ENCODE assay signal across 8 cellular contexts in genomic region chr7:129225931-129226572, GRCh38. TPM values are rescaled to one million over a fixed set of nuclear protein-coding genes. Genes with fewer than 3 reads are reported as not detected.
DNase-seq lines count a peak whose midpoint lies in the region; ATAC-seq and TF ChIP-seq lines count a peak whose summit lies in the region.

No MANE protein-coding gene starts in this region.

- peaks cover 12% of the 10 kb centered on the region for H3K27me3 Mint-ChIP-seq in progenitor cell of endocrine pancreas

- no peak for TF ChIP-seq POLR2A in esophagus muscularis mucosa (IDR thresholded peaks at IDR 0.05; ENCODE audit: low read depth)

- H3K27ac Mint-ChIP-seq in progenitor cell of endocrine pancreas = peak overlapping the region; percentile 92

- no peaks in the 10 kb centered on the region for H3K36me3 ChIP-seq in RWPE2 (ENCODE audit: low read depth)
- no peaks in the 10 kb centered on the region for H3K36me3 ChIP-seq in esophagus muscularis mucosa

- peaks cover 32% of the 10 kb centered on the region for H3K4me1 Mint-ChIP-seq in progenitor cell of endocrine pancreas (ENCODE audit: low read depth)

- intact Hi-C loops in esophagus muscularis mucosa (cut with DNase I) = loop anchor here (10.0 kb wide), 1 partner anchor 139 kb away; no protein-coding TSS in a partner anchor

- no peaks in the 10 kb centered on the region for H3K36me3 Mint-ChIP-seq in progenitor cell of endocrine pancreas (ENCODE audit: insufficient read depth)

- TF ChIP-seq EP300 in esophagus muscularis mucosa (IDR thresholded peaks at IDR 0.05) = no peak

- H3K4me1 ChIP-seq in RWPE2 (ENCODE audit: insufficient read depth, poor library complexity, severe bottlenecking) = peaks cover 8% of the 10 kb centered on the region
- H3K4me1 ChIP-seq in esophagus muscularis mucosa = peaks cover 5 to 44% (median 28%) of the 10 kb centered on the region in 4 donors

- H3K9me3 ChIP-seq in RWPE2 (ENCODE audit: severe bottlenecking) (no peaks in the 10 kb centered on the region), esophagus muscularis mucosa (no peaks in the 10 kb centered on the region)

- H3K4me3 ChIP-seq in RWPE2 (ENCODE audit: severe bottlenecking) = peak overlapping the region; percentile 95
- peak overlapping the region; percentile 85 to 98 (median 94) for H3K4me3 ChIP-seq in esophagus muscularis mucosa

- 18% methylated on average over 11 of the region's 11 CpGs for WGBS in esophagus muscularis mucosa

- no peak for TF ChIP-seq CTCF in RWPE2 (IDR thresholded peaks at IDR 0.05; ENCODE audit: poor library complexity, severe bottlenecking)
- TF ChIP-seq CTCF in esophagus muscularis mucosa (IDR thresholded peaks at IDR 0.05) = no peak
- TF ChIP-seq CTCF in progenitor cell of endocrine pancreas (IDR thresholded peaks at IDR 0.05; ENCODE audit: unreplicated experiment) = no peak

- H3K9me3 Mint-ChIP-seq in progenitor cell of endocrine pancreas (ENCODE audit: low read depth) = no peaks in the 10 kb centered on the region

- DNase-seq in NCI-H2107 treated with DMSO at 0.1 percent for 48 hours (lab: John Stamatoyannopoulos, UW; ENCODE audit: unreplicated experiment) (peak; percentile 68), NCI-H2107 (lab: John Stamatoyannopoulos, UW) (no peak), RWPE2 (ENCODE audit: low spot score) (no peak), esophagus muscularis mucosa (ENCODE audit: extremely low spot score) (no peak), progenitor cell of endocrine pancreas (ENCODE audit: low spot score, unreplicated experiment) (no peak)

- H3K27me3 ChIP-seq in RWPE2 (ENCODE audit: insufficient read depth, poor library complexity, severe bottlenecking) (no peaks in the 10 kb centered on the region), esophagus muscularis mucosa (no peaks in the 10 kb centered on the region)

- peak; percentile 8; the same call in 2 of the 3 replicates for ATAC-seq in RWPE2 (ENCODE audit: low read depth)
- no peak for ATAC-seq in GM21381 (IDR thresholded peaks at IDR 0.05; ENCODE audit: unreplicated experiment)
- ATAC-seq in HG02973 (IDR thresholded peaks at IDR 0.05; ENCODE audit: unreplicated experiment) = no peak
- ATAC-seq in GM18519 (IDR thresholded peaks at IDR 0.05; ENCODE audit: low FRiP score, unreplicated experiment) = no peak

- H3K27ac ChIP-seq in RWPE2 (ENCODE audit: poor library complexity, severe bottlenecking) = peak overlapping the region; percentile 72
- H3K27ac ChIP-seq in esophagus muscularis mucosa (replicated peaks in 1 of 4) = peak overlapping the region; percentile 93 to 96 (median 94)

- H3K4me3 Mint-ChIP-seq in progenitor cell of endocrine pancreas (ENCODE audit: low read depth) = peak overlapping the region; percentile 91

RNA-seq across cellular contexts. Expression of gene AHCYL2, which starts 1.2 kb away (rescaled TPM):
- total RNA-seq in esophagus muscularis mucosa (10 to 100 TPM in 3 of 4 donors, 1 to 10 TPM in 1; 9.7 to 14.2 (median 11.9) TPM), progenitor cell of endocrine pancreas (22.0 and 26.0 TPM in 2 replicates)

RNA-seq across cellular contexts. Expression of gene SMO, which starts 37.6 kb away (rescaled TPM):
- total RNA-seq in esophagus muscularis mucosa = 10 to 100 TPM in 3 of 4 donors, 1 to 10 TPM in 1; 8.7 to 23.9 (median 14.5) TPM
- 103 and 104 TPM in 2 replicates for total RNA-seq in progenitor cell of endocrine pancreas
